In the genomic region with DNA sequence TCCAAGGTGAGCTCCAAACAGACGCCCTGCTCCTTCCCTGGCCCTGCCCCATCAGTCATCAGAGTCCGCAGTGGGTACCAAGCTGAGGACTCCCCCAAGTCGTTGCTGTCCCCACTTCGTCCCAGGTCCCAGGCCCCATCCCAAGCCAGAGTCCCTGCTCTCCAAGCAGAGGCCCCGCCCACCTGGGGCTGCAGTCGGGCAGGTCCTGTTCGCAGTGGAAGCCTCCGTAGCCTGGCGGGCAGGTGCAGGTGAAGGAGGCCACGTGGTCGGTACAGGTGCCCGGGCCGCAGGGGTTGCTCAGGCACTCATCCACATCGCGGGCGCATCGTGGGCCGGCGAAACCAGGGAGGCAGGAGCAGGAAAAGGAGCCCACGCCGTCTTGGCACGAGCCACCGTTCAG, we compare ENCODE assay signal across 1 cellular context.
TF ChIP-seq lines count a peak whose summit lies in the region.

No MANE protein-coding gene starts in this region.

TF ChIP-seq in HepG2, 621 proteins besides CTCF, POLR2A, EP300 and RAD21 (continued from another document):
- TF ChIP-seq, protein P1, sequence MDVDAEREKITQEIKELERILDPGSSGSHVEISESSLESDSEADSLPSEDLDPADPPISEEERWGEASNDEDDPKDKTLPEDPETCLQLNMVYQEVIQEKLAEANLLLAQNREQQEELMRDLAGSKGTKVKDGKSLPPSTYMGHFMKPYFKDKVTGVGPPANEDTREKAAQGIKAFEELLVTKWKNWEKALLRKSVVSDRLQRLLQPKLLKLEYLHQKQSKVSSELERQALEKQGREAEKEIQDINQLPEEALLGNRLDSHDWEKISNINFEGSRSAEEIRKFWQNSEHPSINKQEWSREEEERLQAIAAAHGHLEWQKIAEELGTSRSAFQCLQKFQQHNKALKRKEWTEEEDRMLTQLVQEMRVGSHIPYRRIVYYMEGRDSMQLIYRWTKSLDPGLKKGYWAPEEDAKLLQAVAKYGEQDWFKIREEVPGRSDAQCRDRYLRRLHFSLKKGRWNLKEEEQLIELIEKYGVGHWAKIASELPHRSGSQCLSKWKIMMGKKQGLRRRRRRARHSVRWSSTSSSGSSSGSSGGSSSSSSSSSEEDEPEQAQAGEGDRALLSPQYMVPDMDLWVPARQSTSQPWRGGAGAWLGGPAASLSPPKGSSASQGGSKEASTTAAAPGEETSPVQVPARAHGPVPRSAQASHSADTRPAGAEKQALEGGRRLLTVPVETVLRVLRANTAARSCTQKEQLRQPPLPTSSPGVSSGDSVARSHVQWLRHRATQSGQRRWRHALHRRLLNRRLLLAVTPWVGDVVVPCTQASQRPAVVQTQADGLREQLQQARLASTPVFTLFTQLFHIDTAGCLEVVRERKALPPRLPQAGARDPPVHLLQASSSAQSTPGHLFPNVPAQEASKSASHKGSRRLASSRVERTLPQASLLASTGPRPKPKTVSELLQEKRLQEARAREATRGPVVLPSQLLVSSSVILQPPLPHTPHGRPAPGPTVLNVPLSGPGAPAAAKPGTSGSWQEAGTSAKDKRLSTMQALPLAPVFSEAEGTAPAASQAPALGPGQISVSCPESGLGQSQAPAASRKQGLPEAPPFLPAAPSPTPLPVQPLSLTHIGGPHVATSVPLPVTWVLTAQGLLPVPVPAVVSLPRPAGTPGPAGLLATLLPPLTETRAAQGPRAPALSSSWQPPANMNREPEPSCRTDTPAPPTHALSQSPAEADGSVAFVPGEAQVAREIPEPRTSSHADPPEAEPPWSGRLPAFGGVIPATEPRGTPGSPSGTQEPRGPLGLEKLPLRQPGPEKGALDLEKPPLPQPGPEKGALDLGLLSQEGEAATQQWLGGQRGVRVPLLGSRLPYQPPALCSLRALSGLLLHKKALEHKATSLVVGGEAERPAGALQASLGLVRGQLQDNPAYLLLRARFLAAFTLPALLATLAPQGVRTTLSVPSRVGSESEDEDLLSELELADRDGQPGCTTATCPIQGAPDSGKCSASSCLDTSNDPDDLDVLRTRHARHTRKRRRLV (CRISPR knock-in tag; IDR thresholded peaks at IDR 0.05), result no peak
- 0 out of 2 replicates have a peak, but pooled peaks have one; percentile 36 for TF ChIP-seq ZZZ3 (CRISPR knock-in tag; IDR thresholded peaks at IDR 0.05; ENCODE audit: borderline replicate concordance)
- TF ChIP-seq TAF15 (IDR thresholded peaks at IDR 0.05; ENCODE audit: low read depth, low read length, poor library complexity, severe bottlenecking), result no peak
- TF ChIP-seq SRF (IDR thresholded peaks at IDR 0.05; ENCODE audit: low read depth, low read length), result no peak
- no peak for TF ChIP-seq CHD2 (IDR thresholded peaks at IDR 0.05; ENCODE audit: low read depth, low read length)
- no peak for TF ChIP-seq SRY (CRISPR knock-in tag; IDR thresholded peaks at IDR 0.05)
- TF ChIP-seq, protein P2, sequence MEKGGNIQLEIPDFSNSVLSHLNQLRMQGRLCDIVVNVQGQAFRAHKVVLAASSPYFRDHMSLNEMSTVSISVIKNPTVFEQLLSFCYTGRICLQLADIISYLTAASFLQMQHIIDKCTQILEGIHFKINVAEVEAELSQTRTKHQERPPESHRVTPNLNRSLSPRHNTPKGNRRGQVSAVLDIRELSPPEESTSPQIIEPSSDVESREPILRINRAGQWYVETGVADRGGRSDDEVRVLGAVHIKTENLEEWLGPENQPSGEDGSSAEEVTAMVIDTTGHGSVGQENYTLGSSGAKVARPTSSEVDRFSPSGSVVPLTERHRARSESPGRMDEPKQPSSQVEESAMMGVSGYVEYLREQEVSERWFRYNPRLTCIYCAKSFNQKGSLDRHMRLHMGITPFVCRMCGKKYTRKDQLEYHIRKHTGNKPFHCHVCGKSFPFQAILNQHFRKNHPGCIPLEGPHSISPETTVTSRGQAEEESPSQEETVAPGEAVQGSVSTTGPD (CRISPR knock-in tag; IDR thresholded peaks at IDR 0.05), result no peak
- TF ChIP-seq ZSCAN21 (CRISPR knock-in tag; IDR thresholded peaks at IDR 0.05; ENCODE audit: borderline replicate concordance), result no peak
- no peak for TF ChIP-seq TERF1 (CRISPR knock-in tag; IDR thresholded peaks at IDR 0.05)
- TF ChIP-seq KDM1A (CRISPR knock-in tag; IDR thresholded peaks at IDR 0.05), result no peak
- TF ChIP-seq RNF2 (conservative IDR thresholded peaks at IDR 0.05; ENCODE audit: low read depth), result no peak
- TF ChIP-seq HOXD1 (CRISPR knock-in tag; IDR thresholded peaks at IDR 0.05), result no peak
- TF ChIP-seq ZNF891 (CRISPR knock-in tag; IDR thresholded peaks at IDR 0.05), result no peak
- TF ChIP-seq SAP130 (CRISPR knock-in tag; IDR thresholded peaks at IDR 0.05; ENCODE audit: low read depth), result no peak
- TF ChIP-seq ZC3H13 (CRISPR knock-in tag; IDR thresholded peaks at IDR 0.05), result no peak
- no peak for TF ChIP-seq GATAD1 (CRISPR knock-in tag; IDR thresholded peaks at IDR 0.05)
- TF ChIP-seq, protein P3, sequence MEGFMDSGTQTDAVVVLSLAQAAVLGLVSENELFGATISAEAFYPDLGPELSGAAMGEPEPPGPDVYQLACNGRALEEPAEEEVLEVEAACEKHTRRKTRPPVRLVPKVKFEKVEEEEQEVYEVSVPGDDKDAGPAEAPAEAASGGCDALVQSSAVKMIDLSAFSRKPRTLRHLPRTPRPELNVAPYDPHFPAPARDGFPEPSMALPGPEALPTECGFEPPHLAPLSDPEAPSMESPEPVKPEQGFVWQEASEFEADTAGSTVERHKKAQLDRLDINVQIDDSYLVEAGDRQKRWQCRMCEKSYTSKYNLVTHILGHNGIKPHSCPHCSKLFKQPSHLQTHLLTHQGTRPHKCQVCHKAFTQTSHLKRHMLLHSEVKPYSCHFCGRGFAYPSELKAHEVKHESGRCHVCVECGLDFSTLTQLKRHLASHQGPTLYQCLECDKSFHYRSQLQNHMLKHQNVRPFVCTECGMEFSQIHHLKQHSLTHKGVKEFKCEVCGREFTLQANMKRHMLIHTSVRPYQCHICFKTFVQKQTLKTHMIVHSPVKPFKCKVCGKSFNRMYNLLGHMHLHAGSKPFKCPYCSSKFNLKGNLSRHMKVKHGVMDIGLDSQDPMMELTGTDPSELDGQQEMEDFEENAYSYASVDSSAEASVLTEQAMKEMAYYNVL (CRISPR knock-in tag; IDR thresholded peaks at IDR 0.05; ENCODE audit: borderline replicate concordance), result no peak
- TF ChIP-seq MEIS2 (CRISPR knock-in tag; IDR thresholded peaks at IDR 0.05), result no peak
- TF ChIP-seq ZNF646 (CRISPR knock-in tag; IDR thresholded peaks at IDR 0.05), result no peak
- no peak for TF ChIP-seq PCBP1 (IDR thresholded peaks at IDR 0.05; ENCODE audit: borderline replicate concordance, low read depth, low read length)
- no peak for TF ChIP-seq PHF5A (CRISPR knock-in tag; IDR thresholded peaks at IDR 0.05; ENCODE audit: low read depth, unreplicated experiment)
- no peak for TF ChIP-seq ZNF354B (CRISPR knock-in tag; IDR thresholded peaks at IDR 0.05)
- no peak for TF ChIP-seq PBX3 (CRISPR knock-in tag; IDR thresholded peaks at IDR 0.05; ENCODE audit: borderline replicate concordance)
- no peak for TF ChIP-seq NBN (conservative IDR thresholded peaks at IDR 0.05)
- no peak for TF ChIP-seq TGIF2 (CRISPR knock-in tag; IDR thresholded peaks at IDR 0.05)
- TF ChIP-seq SUZ12 (IDR thresholded peaks at IDR 0.05; ENCODE audit: low read depth, low read length), result no peak
- TF ChIP-seq, protein P4, sequence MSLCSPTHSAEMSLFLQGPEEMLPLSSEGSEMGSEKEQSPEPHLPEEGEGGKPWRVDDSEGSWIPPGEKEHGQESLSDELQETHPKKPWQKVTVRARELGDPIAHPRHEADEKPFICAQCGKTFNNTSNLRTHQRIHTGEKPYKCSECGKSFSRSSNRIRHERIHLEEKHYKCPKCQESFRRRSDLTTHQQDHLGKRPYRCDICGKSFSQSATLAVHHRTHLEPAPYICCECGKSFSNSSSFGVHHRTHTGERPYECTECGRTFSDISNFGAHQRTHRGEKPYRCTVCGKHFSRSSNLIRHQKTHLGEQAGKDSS (CRISPR knock-in tag; IDR thresholded peaks at IDR 0.05; ENCODE audit: borderline replicate concordance, low read depth), result no peak
- no peak for TF ChIP-seq SIN3B (IDR thresholded peaks at IDR 0.05; ENCODE audit: low read length)
- TF ChIP-seq SSRP1 (CRISPR knock-in tag; IDR thresholded peaks at IDR 0.05), result no peak
- no peak for TF ChIP-seq MIER3 (CRISPR knock-in tag; IDR thresholded peaks at IDR 0.05; ENCODE audit: borderline replicate concordance)
- TF ChIP-seq ZNF772 (CRISPR knock-in tag; IDR thresholded peaks at IDR 0.05), result 0 out of 2 replicates have a peak, but pooled peaks have one; percentile 9
- 0 out of 2 replicates have a peak, but pooled peaks have one; percentile 51 for TF ChIP-seq NCOA1 (CRISPR knock-in tag; IDR thresholded peaks at IDR 0.05)
- peak; percentile 28; the same call in 1 of the 2 replicates for TF ChIP-seq MNT (IDR thresholded peaks at IDR 0.05)
